8 cellular contexts compared by ENCODE assay signal in the genomic region with DNA sequence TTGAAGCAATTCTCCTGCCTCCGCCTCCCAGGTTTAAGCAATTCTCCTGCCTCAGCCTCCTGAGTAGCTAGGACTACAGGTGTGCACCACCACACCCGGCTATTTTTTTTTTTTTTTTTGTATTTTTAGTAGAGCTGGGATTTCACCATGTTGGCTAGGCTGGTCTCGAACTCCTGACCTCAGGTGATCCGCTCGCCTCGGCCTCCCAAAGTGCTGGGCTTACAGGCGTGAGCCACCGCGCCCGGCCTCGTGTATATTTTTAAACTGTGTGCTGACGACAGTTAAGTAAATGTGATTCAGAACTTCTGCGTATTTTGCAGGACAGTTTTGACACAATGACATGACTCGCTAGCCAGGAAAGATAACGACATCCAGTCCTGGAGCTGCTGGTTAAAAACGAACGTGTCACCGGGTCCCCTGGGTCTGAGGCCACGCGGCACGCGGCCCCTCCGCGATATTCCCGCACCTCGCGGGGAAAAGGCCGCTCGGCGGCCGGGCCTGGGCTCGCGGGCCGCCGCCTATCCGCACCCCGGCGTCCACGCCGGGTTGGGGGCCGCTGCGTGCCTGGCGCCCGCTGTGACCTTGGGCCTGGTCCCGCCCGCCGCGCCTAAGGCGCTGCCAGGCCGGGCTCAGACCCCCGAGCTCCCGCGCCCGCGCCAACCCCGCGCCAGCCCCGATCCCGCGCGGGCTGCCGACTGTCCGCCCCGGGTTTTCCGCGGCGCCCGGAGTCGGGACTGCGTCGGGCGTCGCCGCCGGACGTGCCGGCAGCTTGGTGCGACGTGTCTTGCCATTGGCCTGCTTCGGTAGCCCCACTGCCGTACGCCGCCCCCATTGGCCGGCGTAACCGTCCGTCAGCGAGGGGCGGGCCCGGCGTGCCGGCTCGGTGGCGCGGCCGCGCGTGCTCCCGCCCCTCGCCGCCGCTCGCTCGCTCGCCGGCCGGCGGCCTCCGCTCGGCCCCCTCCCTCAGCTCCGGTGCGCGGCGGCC. TPM values are rescaled to one million over a fixed set of nuclear protein-coding genes. Genes with fewer than 3 reads are reported as not detected.
DNase-seq lines count a peak whose midpoint lies in the region; ATAC-seq and TF ChIP-seq lines count a peak whose summit lies in the region.

A gene (plus strand): TSS at position 907 of the 985 bp plus-strand sequence. CDS start 157 bp downstream, outside the sequence.

- peaks cover 2% of the 10 kb centered on the region for H3K36me3 Mint-ChIP-seq in neural crest cell (ENCODE audit: low read depth)

- H3K27ac Mint-ChIP-seq in neural crest cell (ENCODE audit: unreplicated experiment) = peak within 1 kb of the TSS; percentile 31
- peak within 1 kb of the TSS; percentile 90 to 91 for H3K27ac Mint-ChIP-seq in stimulated activated naive CD8-positive, alpha-beta T cell treated with anti-CD3 and anti-CD28 coated beads, Interleukin-15, amount 100 ng/mL, for 72 hours

- no peaks in the 10 kb centered on the region for H3K9me3 Mint-ChIP-seq in neural crest cell
- no peaks in the 10 kb centered on the region for H3K9me3 Mint-ChIP-seq in stimulated activated naive CD8-positive, alpha-beta T cell treated with anti-CD3 and anti-CD28 coated beads, Interleukin-15, amount 100 ng/mL, for 72 hours

- peak within 1 kb of the TSS; percentile 90 for H3K4me3 Mint-ChIP-seq in neural crest cell
- H3K4me3 Mint-ChIP-seq in stimulated activated naive CD8-positive, alpha-beta T cell treated with anti-CD3 and anti-CD28 coated beads, Interleukin-15, amount 100 ng/mL, for 72 hours = peak within 1 kb of the TSS; percentile 82 to 89

- H3K4me1 ChIP-seq in ES-I3 (ENCODE audit: insufficient read depth, low read length) = no peaks in the 10 kb centered on the region; the same call in 1 of the 2 replicates
- peaks cover 24% of the 10 kb centered on the region for H3K4me1 ChIP-seq in SJSA1 (replicated peaks)

- H3K27ac ChIP-seq in SJSA1 = peak within 1 kb of the TSS; percentile 92

- no peaks in the 10 kb centered on the region for H3K27me3 Mint-ChIP-seq in neural crest cell (ENCODE audit: low read depth)
- no peaks in the 10 kb centered on the region for H3K27me3 Mint-ChIP-seq in stimulated activated naive CD8-positive, alpha-beta T cell treated with anti-CD3 and anti-CD28 coated beads, Interleukin-15, amount 100 ng/mL, for 72 hours

- H3K4me1 Mint-ChIP-seq in neural crest cell = peaks cover 22% of the 10 kb centered on the region
- peaks cover 29% of the 10 kb centered on the region for H3K4me1 Mint-ChIP-seq in stimulated activated naive CD8-positive, alpha-beta T cell treated with anti-CD3 and anti-CD28 coated beads, Interleukin-15, amount 100 ng/mL, for 72 hours

- H3K36me3 ChIP-seq in ES-I3 (ENCODE audit: insufficient read depth, low read length) (no peaks in the 10 kb centered on the region), H7 (replicated peaks; ENCODE audit: control insufficient read depth, insufficient read depth, low read length) (no peaks in the 10 kb centered on the region), MG63 (peaks cover 12% of the 10 kb centered on the region), SJSA1 (peaks cover 28% of the 10 kb centered on the region)

- H3K9me3 ChIP-seq in ES-I3 (ENCODE audit: control insufficient read depth, insufficient read depth, low read length) (no peaks in the 10 kb centered on the region), MG63 (peaks cover 5% of the 10 kb centered on the region), SJSA1 (replicated peaks) (peaks cover 2% of the 10 kb centered on the region; the same call in 1 of the 2 replicates)

- H3K9ac ChIP-seq in ES-I3 (ENCODE audit: low read depth, low read length) = peak within 1 kb of the TSS; percentile 99

- H3K4me3 ChIP-seq in H7 (ENCODE audit: insufficient read depth, low read depth, low read length) (peak within 1 kb of the TSS; percentile 71), MG63 (peak within 1 kb of the TSS; percentile 80), SJSA1 (peak within 1 kb of the TSS; percentile 85), foreskin fibroblast (ENCODE audit: low read depth in 1 of 2, low read length in 2 of 2) (peak within 1 kb of the TSS; percentile 59 to 71)

- DNase-seq in H7 (peak; percentile 100), MG63 (peak; percentile 97), SJSA1 (ENCODE audit: low read depth in 1 of 2, low spot score in 2 of 2) (peak; percentile 87 to 96), foreskin fibroblast (peak; percentile 97 to 99), neural crest cell (ENCODE audit: low read depth, low spot score) (peak; percentile 91)
- peak; percentile 89 for DNase-seq in activated gamma-delta T cell treated with anti-CD3 and anti-CD28 coated beads, Interleukin-2, amount 50 U/mL, for 16 hours (ENCODE audit: low read depth)
- peak; percentile 97 to 98 for DNase-seq in stimulated activated naive CD8-positive, alpha-beta T cell treated with anti-CD3 and anti-CD28 coated beads, Interleukin-15, amount 100 ng/mL, for 72 hours

- TF ChIP-seq CTCF in foreskin fibroblast (IDR thresholded peaks at IDR 0.05; ENCODE audit: low read depth, low read length) (no peak), neural crest cell (conservative IDR thresholded peaks at IDR 0.05) (no peak)

- peak; percentile 99 for ATAC-seq in stimulated activated naive CD8-positive, alpha-beta T cell treated with anti-CD3 and anti-CD28 coated beads, Interleukin-15, amount 100 ng/mL, for 72 hours

- H3K27me3 ChIP-seq in H7 (ENCODE audit: control insufficient read depth, insufficient read depth, low read length) (no peaks in the 10 kb centered on the region), MG63 (no peaks in the 10 kb centered on the region), SJSA1 (replicated peaks) (no peaks in the 10 kb centered on the region)

RNA-seq across cellular contexts. Expression of the gene that starts here (rescaled TPM):
- 54.1 and 67.4 TPM in 2 replicates for total RNA-seq in H7 (2014; rRNA removed; shearing (Covaris generic))
- 42.6 and 48.5 TPM in 2 replicates for total RNA-seq in MG63 (2014; rRNA removed; shearing (Covaris generic); ENCODE audit: low replicate concordance)
- 39.3 and 54.9 TPM in 2 replicates for total RNA-seq in SJSA1 (2014; rRNA removed; shearing (Covaris generic))
- 84.3 and 92.2 TPM in 2 replicates for total RNA-seq in neural crest cell

Comparison
In these comparisons a context has a peak if more than half of its experiments do, and no peak if none do; other contexts are left out.
1. Peak in every context shown above with its lines: DNase-seq, ATAC-seq, H3K4me3 ChIP-seq and H3K27ac ChIP-seq.